9 cellular contexts compared by ENCODE assay signal in genomic region chr12:55068416-55069010, GRCh38. TPM values are rescaled to one million over a fixed set of nuclear protein-coding genes. Genes with fewer than 3 reads are reported as not detected.
DNase-seq lines count a peak whose midpoint lies in the region; ATAC-seq, FAIRE-seq and TF ChIP-seq lines count a peak whose summit lies in the region.
"Had no signal": no experiment of that assay in that cellular context is flagged by ENCODE, and none has a peak within 500 bp of the region (broad histone marks: within the 10 kb centered on the region; RNA-seq: fewer than 3 reads in every experiment).

No MANE protein-coding gene starts in this region.

- no peak for TF ChIP-seq RAD21 in HepG2 (CRISPR knock-in tag; IDR thresholded peaks at IDR 0.05)

- no peak for TF ChIP-seq EP300 in HepG2 (IDR thresholded peaks at IDR 0.05; ENCODE audit: low read depth in 2 of 2, low read length in 2 of 2)
- no peak for TF ChIP-seq EP300 in HepG2 (CRISPR knock-in tag; IDR thresholded peaks at IDR 0.05; ENCODE audit: borderline replicate concordance)
- TF ChIP-seq EP300 in upper lobe of left lung (IDR thresholded peaks at IDR 0.05): no peak

- TF ChIP-seq POLR2A in Peyer's patch (IDR thresholded peaks at IDR 0.05) (no peak), HepG2 (IDR thresholded peaks at IDR 0.05; ENCODE audit: insufficient read depth in 1 of 2, low read depth in 2 of 2, low read length in 2 of 2) (no peak), upper lobe of left lung (IDR thresholded peaks at IDR 0.05) (no peak)

- intact Hi-C loops in HepG2 (cut with micrococcal nuclease; ENCODE audit: unreplicated experiment): loop anchor here (10.0 kb wide), 1 partner anchor 314 kb away; no protein-coding TSS in a partner anchor

- H3K4me3 ChIP-seq in Peyer's patch (no peak overlapping the region), HepG2 (replicated peaks in 1 of 3; ENCODE audit: insufficient read depth in 1 of 3, low read depth in 2 of 3, low read length in 3 of 3) (no peak overlapping the region), upper lobe of left lung (no peak overlapping the region)
- H3K4me3 ChIP-seq: BLaER1 treated with 17β-estradiol and CSF1 and Interleukin-3, amounts not matched to agents 10 nM and 100 nM had no signal

- no peaks in the 10 kb centered on the region for H3K36me3 ChIP-seq in Peyer's patch
- H3K36me3 ChIP-seq in HepG2 (replicated peaks in 1 of 2; ENCODE audit: control insufficient read depth in 1 of 2, insufficient read depth in 2 of 2, low read length in 2 of 2): no peaks in the 10 kb centered on the region
- H3K36me3 ChIP-seq in upper lobe of left lung: no peaks in the 10 kb centered on the region
- H3K36me3 ChIP-seq: BLaER1 treated with 17β-estradiol and CSF1 and Interleukin-3, amounts not matched to agents 10 nM and 100 nM had no signal

- in situ Hi-C loops in HepG2 (cut with HindIII; ENCODE audit: extremely low pct_ligation_motif_present, low pct_unique_long_range_greater_than_20kb): loop anchor here (25.0 kb wide), 1 partner anchor 306 kb away; no protein-coding TSS in a partner anchor

- TF ChIP-seq CTCF in Peyer's patch (IDR thresholded peaks at IDR 0.05) (peak; percentile 47 to 62 (median 53)), HepG2 (CRISPR knock-in tag; IDR thresholded peaks at IDR 0.05) (peak; percentile 65), upper lobe of left lung (IDR thresholded peaks at IDR 0.05) (peak; percentile 61 to 79 (median 69))

- H3K9me3 ChIP-seq in Peyer's patch (no peaks in the 10 kb centered on the region), HepG2 (ENCODE audit: low read length) (no peaks in the 10 kb centered on the region), upper lobe of left lung (no peaks in the 10 kb centered on the region)
- H3K9me3 ChIP-seq: BLaER1 treated with 17β-estradiol and CSF1 and Interleukin-3, amounts not matched to agents 10 nM and 100 nM had no signal

- H3K4me1 ChIP-seq in Peyer's patch (no peaks in the 10 kb centered on the region), HepG2 (ENCODE audit: insufficient read depth, low read length) (no peaks in the 10 kb centered on the region), upper lobe of left lung (no peaks in the 10 kb centered on the region)

- no peak overlapping the region for H3K4me2 ChIP-seq in HepG2 (ENCODE audit: low read depth, low read length)
- H3K4me2 ChIP-seq: BLaER1 treated with 17β-estradiol and CSF1 and Interleukin-3, amounts not matched to agents 10 nM and 100 nM had no signal

- BruUV-seq in HepG2 (replicated peaks; lab: Mats Ljungman, UMichigan): no TSS peak

- 31% methylated on average over 7 of the region's 8 CpGs for WGBS in HepG2 (ENCODE audit: low lambda C conversion rate)
- WGBS in upper lobe of left lung, 2 donors: 57 to 64% methylated on average over 8 of the region's 8 CpGs

- no peak overlapping the region for H2AFZ ChIP-seq in HepG2 (ENCODE audit: low read length)

- no peaks in the 10 kb centered on the region for H4K20me1 ChIP-seq in HepG2 (ENCODE audit: insufficient read depth, low read length)
- H4K20me1 ChIP-seq: BLaER1 treated with 17β-estradiol and CSF1 and Interleukin-3, amounts not matched to agents 10 nM and 100 nM had no signal

- H3K27ac ChIP-seq in Peyer's patch: no peak overlapping the region
- H3K27ac ChIP-seq in HepG2 (ENCODE audit: extremely low read length, insufficient read depth, low read length): no peak overlapping the region
- no peak overlapping the region for H3K27ac ChIP-seq in upper lobe of left lung
- H3K27ac ChIP-seq: BLaER1 treated with 17β-estradiol and CSF1 and Interleukin-3, amounts not matched to agents 10 nM and 100 nM had no signal

- H3K27me3 ChIP-seq in Peyer's patch: no peaks in the 10 kb centered on the region
- peaks cover 0 to 3% of the 10 kb centered on the region in 2 experiments; a peak in 3 of 5 replicates for H3K27me3 ChIP-seq in HepG2 (ENCODE audit: control insufficient read depth in 1 of 2, insufficient read depth in 2 of 2, low read length in 2 of 2)
- no peaks in the 10 kb centered on the region for H3K27me3 ChIP-seq in upper lobe of left lung
- H3K27me3 ChIP-seq: BLaER1 treated with 17β-estradiol and CSF1 and Interleukin-3, amounts not matched to agents 10 nM and 100 nM had no signal

- peak; percentile 55 to 58 for ATAC-seq in activated CD4-positive, CD25-positive, alpha-beta regulatory T cell treated with anti-CD3 and anti-CD28 coated beads, Interleukin-2, amount 50 U/mL, for 24 hours
- ATAC-seq in GM21619 (IDR thresholded peaks at IDR 0.05; ENCODE audit: unreplicated experiment) (peak; percentile 66), HepG2 (peak; percentile 95), upper lobe of left lung (ENCODE audit: low FRiP score in 2 of 2) (peak; percentile 67 to 86)

- DNase-seq in activated CD4-positive, CD25-positive, alpha-beta regulatory T cell treated with anti-CD3 and anti-CD28 coated beads, Interleukin-2, amount 50 U/mL, for 72 hours: no peak
- DNase-seq in LoVo (ENCODE audit: low spot score) (peak; percentile 74), Peyer's patch (no peak), cerebellar cortex (ENCODE audit: low spot score) (peak; percentile 40), HepG2 (ENCODE audit: low spot score) (peak; percentile 30), upper lobe of left lung (no peak)

- POLR2A ChIA-PET in HepG2 (lab: Yijun Ruan, JAX): no interaction called here

- FAIRE-seq in HepG2 (lab: Jason Lieb, UNC): peak; percentile 77

- CTCF ChIA-PET in HepG2 (lab: Yijun Ruan, JAX; ENCODE audit: low intra/inter-chr PET ratio, low total read pairs): interaction anchor here (0.7 to 0.9 kb wide), 2 partner anchors 74 to 75 kb away, joined by 3 to 4 read pairs; no protein-coding TSS in a partner anchor

- H3K9ac ChIP-seq in HepG2 (ENCODE audit: insufficient read depth, low read depth, low read length): no peak overlapping the region
- H3K9ac ChIP-seq: BLaER1 treated with 17β-estradiol and CSF1 and Interleukin-3, amounts not matched to agents 10 nM and 100 nM had no signal

- H3K79me2 ChIP-seq in HepG2 (ENCODE audit: insufficient read depth, low read length): no peaks in the 10 kb centered on the region

TF ChIP-seq in HepG2, 621 proteins besides CTCF, POLR2A, EP300 and RAD21 (continues in another document):
- TF ChIP-seq SMC3 (IDR thresholded peaks at IDR 0.05; ENCODE audit: low read length): peak; percentile 35; the same call in 1 of the 2 replicates
- peak; percentile 17; the same call in 1 of the 2 replicates for TF ChIP-seq STAG1 (CRISPR knock-in tag; IDR thresholded peaks at IDR 0.05)
- no peak for TF ChIP-seq TCF12 (IDR thresholded peaks at IDR 0.05)
- TF ChIP-seq TCF12 (CRISPR knock-in tag; IDR thresholded peaks at IDR 0.05): no peak

RNA-seq across cellular contexts. Expression of gene NEUROD4, which starts 48.7 kb away (rescaled TPM):
- not detected for total RNA-seq in Peyer's patch
- total RNA-seq in HepG2 (2016; rRNA removed; fragmentation: Illumina TruSeq; extraction: Trizol): not detected in 2 replicates
- total RNA-seq in HepG2 (2016; cell fraction: cytosol; rRNA removed; fragmentation: Illumina TruSeq; extraction: Trizol; ENCODE audit: low read depth): not detected in 2 replicates
- total RNA-seq in HepG2 (2016; cell fraction: insoluble cytoplasmic fraction; rRNA removed; fragmentation: Illumina TruSeq; extraction: Trizol): not detected in 2 replicates
- total RNA-seq in HepG2 (2016; cell fraction: membrane; rRNA removed; fragmentation: Illumina TruSeq; extraction: Trizol): not detected in 2 replicates
- total RNA-seq in HepG2 (2016; cell fraction: nucleus; rRNA removed; fragmentation: Illumina TruSeq; extraction: Trizol): not detected in 2 replicates
- polyA plus RNA-seq in HepG2 (2011; rRNA removed): not detected in 2 replicates
- polyA plus RNA-seq in HepG2 (2011; cell fraction: cytosol; rRNA removed): not detected in 2 replicates
- not detected in 2 replicates for polyA plus RNA-seq in HepG2 (2011; cell fraction: nucleus; rRNA removed)
- not detected in 2 replicates for polyA plus RNA-seq in HepG2 (2012)
- polyA plus RNA-seq in HepG2 (2016; cell fraction: cytosol; fragmentation: Illumina TruSeq; extraction: Trizol; ENCODE audit: low read depth): not detected in 2 replicates
- polyA plus RNA-seq in HepG2 (2016; cell fraction: insoluble cytoplasmic fraction; fragmentation: Illumina TruSeq; extraction: Trizol; ENCODE audit: low read depth): not detected in 2 replicates
- polyA plus RNA-seq in HepG2 (2016; cell fraction: membrane; fragmentation: Illumina TruSeq; extraction: Trizol; ENCODE audit: low read depth): not detected in 2 replicates
- not detected in 2 replicates for polyA plus RNA-seq in HepG2 (2016; cell fraction: nucleus; fragmentation: Illumina TruSeq; extraction: Trizol; ENCODE audit: insufficient read depth, low read depth)
- not detected in 2 replicates for polyA minus RNA-seq in HepG2 (2011; rRNA and poly(A)+ RNA removed; ENCODE audit: low replicate concordance)
- polyA minus RNA-seq in HepG2 (2011; cell fraction: cytosol; rRNA and poly(A)+ RNA removed): not detected in 2 replicates
- not detected in 2 replicates for polyA minus RNA-seq in HepG2 (2011; cell fraction: nucleus; rRNA and poly(A)+ RNA removed)
- not detected for total RNA-seq in upper lobe of left lung

RNA-seq across cellular contexts. Expression of gene OR9K2, which starts 57.7 kb away (rescaled TPM):
- total RNA-seq in Peyer's patch (not detected), HepG2 (2016; rRNA removed; fragmentation: Illumina TruSeq; extraction: Trizol) (not detected in 2 replicates), upper lobe of left lung (not detected)
- not detected in 2 replicates for total RNA-seq in HepG2 (2016; cell fraction: cytosol; rRNA removed; fragmentation: Illumina TruSeq; extraction: Trizol; ENCODE audit: low read depth)
- not detected in 2 replicates for total RNA-seq in HepG2 (2016; cell fraction: insoluble cytoplasmic fraction; rRNA removed; fragmentation: Illumina TruSeq; extraction: Trizol)
- total RNA-seq in HepG2 (2016; cell fraction: membrane; rRNA removed; fragmentation: Illumina TruSeq; extraction: Trizol): not detected in 2 replicates
- not detected in 2 replicates for total RNA-seq in HepG2 (2016; cell fraction: nucleus; rRNA removed; fragmentation: Illumina TruSeq; extraction: Trizol)
- not detected in 2 replicates for polyA plus RNA-seq in HepG2 (2011; rRNA removed)
- polyA plus RNA-seq in HepG2 (2011; cell fraction: cytosol; rRNA removed): not detected in 2 replicates
- polyA plus RNA-seq in HepG2 (2011; cell fraction: nucleus; rRNA removed): not detected in 2 replicates
- polyA plus RNA-seq in HepG2 (2012): not detected in 2 replicates
- not detected in 2 replicates for polyA plus RNA-seq in HepG2 (2016; cell fraction: cytosol; fragmentation: Illumina TruSeq; extraction: Trizol; ENCODE audit: low read depth)
- not detected in 2 replicates for polyA plus RNA-seq in HepG2 (2016; cell fraction: insoluble cytoplasmic fraction; fragmentation: Illumina TruSeq; extraction: Trizol; ENCODE audit: low read depth)
- polyA plus RNA-seq in HepG2 (2016; cell fraction: membrane; fragmentation: Illumina TruSeq; extraction: Trizol; ENCODE audit: low read depth): not detected in 2 replicates
- not detected in 2 replicates for polyA plus RNA-seq in HepG2 (2016; cell fraction: nucleus; fragmentation: Illumina TruSeq; extraction: Trizol; ENCODE audit: insufficient read depth, low read depth)
- not detected in 2 replicates for polyA minus RNA-seq in HepG2 (2011; rRNA and poly(A)+ RNA removed; ENCODE audit: low replicate concordance)
- not detected in 2 replicates for polyA minus RNA-seq in HepG2 (2011; cell fraction: cytosol; rRNA and poly(A)+ RNA removed)
- not detected in 2 replicates for polyA minus RNA-seq in HepG2 (2011; cell fraction: nucleus; rRNA and poly(A)+ RNA removed)

Comparison
In these comparisons a context has a peak if more than half of its experiments do, and no peak if none do; other contexts are left out.
1. DNase-seq: peak in LoVo (single experiment), cerebellar cortex (single experiment) and HepG2 (single experiment); none in activated CD4-positive, CD25-positive, alpha-beta regulatory T cell treated with anti-CD3 and anti-CD28 coated beads, Interleukin-2, amount 50 U/mL, for 72 hours (single experiment), Peyer's patch (0 of 3) and upper lobe of left lung (0 of 2).
2. Peak in every context shown above with its lines, with median percentiles within 50 percentile points of each other: ATAC-seq and CTCF ChIP-seq.